1 cellular context compared by ENCODE assay signal in the genomic region with DNA sequence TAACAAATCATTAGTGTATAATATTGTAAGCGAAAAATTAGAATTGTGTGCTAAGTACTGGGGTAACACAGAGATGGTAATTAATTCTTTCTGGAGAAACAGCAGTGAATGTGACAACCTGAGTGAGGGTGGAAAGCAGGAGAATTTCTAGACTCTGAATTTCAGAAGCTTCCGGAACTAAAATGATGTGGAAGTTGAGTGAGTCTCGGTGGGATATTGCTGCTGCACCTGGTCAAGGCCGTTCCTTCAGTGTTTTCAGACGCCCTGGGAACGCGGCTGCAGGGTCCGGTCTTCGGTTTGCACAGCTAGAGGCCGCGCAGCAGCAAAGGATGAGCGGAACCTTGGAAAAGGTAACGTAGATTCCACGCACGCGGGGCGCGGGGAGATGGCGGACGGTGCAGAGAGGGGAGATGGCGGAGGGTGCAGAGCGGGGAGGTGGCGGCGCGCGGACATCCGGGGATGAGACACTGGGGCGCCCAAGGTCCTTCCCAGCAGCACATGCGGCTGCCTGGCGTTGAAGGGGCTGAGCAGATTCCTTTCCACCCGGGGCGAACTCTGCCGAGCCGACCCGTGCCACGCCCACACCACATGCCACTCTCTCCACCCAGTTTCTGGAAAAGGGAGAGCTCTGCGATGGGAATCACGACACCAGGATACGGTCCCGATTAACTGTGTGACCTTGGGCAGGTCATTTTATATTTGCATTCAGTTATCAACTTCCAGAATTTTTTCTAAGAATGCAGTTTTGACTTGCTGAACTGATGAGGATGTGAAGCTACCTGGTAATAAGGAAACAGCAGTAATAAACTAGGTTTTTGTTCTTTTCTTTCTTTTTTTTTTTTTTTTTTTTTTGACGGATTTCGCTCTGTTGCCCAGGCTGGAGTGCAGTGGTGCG.
TF ChIP-seq lines count a peak whose summit lies in the region.

A gene (plus strand): TSS at position 232 of the 895 bp plus-strand sequence. CDS start 98 bp downstream, at position 330.

TF ChIP-seq in SK-N-SH, 30 proteins besides CTCF, POLR2A, EP300 and RAD21 (continued from another document):
- TF ChIP-seq, protein P1, sequence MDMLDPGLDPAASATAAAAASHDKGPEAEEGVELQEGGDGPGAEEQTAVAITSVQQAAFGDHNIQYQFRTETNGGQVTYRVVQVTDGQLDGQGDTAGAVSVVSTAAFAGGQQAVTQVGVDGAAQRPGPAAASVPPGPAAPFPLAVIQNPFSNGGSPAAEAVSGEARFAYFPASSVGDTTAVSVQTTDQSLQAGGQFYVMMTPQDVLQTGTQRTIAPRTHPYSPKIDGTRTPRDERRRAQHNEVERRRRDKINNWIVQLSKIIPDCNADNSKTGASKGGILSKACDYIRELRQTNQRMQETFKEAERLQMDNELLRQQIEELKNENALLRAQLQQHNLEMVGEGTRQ (IDR thresholded peaks at IDR 0.05; ENCODE audit: borderline replicate concordance, low read depth, low read length), result no peak
- TF ChIP-seq CHD2 (IDR thresholded peaks at IDR 0.05; ENCODE audit: low read length, partially characterized antibody) (peak; percentile 63), GATA2 (CRISPR knock-in tag; IDR thresholded peaks at IDR 0.05) (no peak), YY1 (IDR thresholded peaks at IDR 0.05; ENCODE audit: low read depth) (peak; percentile 93), TEAD4 (IDR thresholded peaks at IDR 0.05; ENCODE audit: borderline replicate concordance, insufficient read depth) (no peak; the same call in none of the 2 replicates), FOXJ3 (CRISPR knock-in tag; IDR thresholded peaks at IDR 0.05) (no peak; the same call in 1 of the 2 replicates), RFX5 (IDR thresholded peaks at IDR 0.05; ENCODE audit: low read length) (no peak), MXI1 (IDR thresholded peaks at IDR 0.05; ENCODE audit: low read depth, low read length) (peak; percentile 96), TCF12 (IDR thresholded peaks at IDR 0.05) (peak; percentile 48), EZH2phosphoT487 (IDR thresholded peaks at IDR 0.05; ENCODE audit: borderline replicate concordance, low read depth) (no peak), FOSL2 (IDR thresholded peaks at IDR 0.05; ENCODE audit: borderline replicate concordance, low read depth) (peak; percentile 14; the same call in 1 of the 2 replicates), MEF2A (IDR thresholded peaks at IDR 0.05; ENCODE audit: borderline replicate concordance, low read depth) (no peak), POLR2AphosphoS5 (IDR thresholded peaks at IDR 0.05; ENCODE audit: low read depth, low read length) (peak; percentile 84), RXRA (IDR thresholded peaks at IDR 0.05; ENCODE audit: borderline replicate concordance, low read depth) (no peak), TAF1 (IDR thresholded peaks at IDR 0.05; ENCODE audit: borderline replicate concordance, low read depth, low read length) (peak; percentile 98), FOXM1 (IDR thresholded peaks at IDR 0.05; ENCODE audit: low read depth) (no peak), NFIC (IDR thresholded peaks at IDR 0.05; ENCODE audit: borderline replicate concordance) (no peak), SIN3A (IDR thresholded peaks at IDR 0.05; ENCODE audit: borderline replicate concordance, low read depth, low read length) (peak; percentile 66; the same call in 1 of the 2 replicates), RCOR1 (IDR thresholded peaks at IDR 0.05; ENCODE audit: low read length) (peak; percentile 26; the same call in 1 of the 2 replicates), SMC3 (IDR thresholded peaks at IDR 0.05; ENCODE audit: low read depth, low read length) (0 out of 2 replicates have a peak, but pooled peaks have one; percentile 4), ELF1 (IDR thresholded peaks at IDR 0.05) (peak; percentile 76)
- TF ChIP-seq, protein P2, sequence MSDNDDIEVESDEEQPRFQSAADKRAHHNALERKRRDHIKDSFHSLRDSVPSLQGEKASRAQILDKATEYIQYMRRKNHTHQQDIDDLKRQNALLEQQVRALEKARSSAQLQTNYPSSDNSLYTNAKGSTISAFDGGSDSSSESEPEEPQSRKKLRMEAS (IDR thresholded peaks at IDR 0.05; ENCODE audit: low read depth), result peak; percentile 96
- TF ChIP-seq, protein P3, sequence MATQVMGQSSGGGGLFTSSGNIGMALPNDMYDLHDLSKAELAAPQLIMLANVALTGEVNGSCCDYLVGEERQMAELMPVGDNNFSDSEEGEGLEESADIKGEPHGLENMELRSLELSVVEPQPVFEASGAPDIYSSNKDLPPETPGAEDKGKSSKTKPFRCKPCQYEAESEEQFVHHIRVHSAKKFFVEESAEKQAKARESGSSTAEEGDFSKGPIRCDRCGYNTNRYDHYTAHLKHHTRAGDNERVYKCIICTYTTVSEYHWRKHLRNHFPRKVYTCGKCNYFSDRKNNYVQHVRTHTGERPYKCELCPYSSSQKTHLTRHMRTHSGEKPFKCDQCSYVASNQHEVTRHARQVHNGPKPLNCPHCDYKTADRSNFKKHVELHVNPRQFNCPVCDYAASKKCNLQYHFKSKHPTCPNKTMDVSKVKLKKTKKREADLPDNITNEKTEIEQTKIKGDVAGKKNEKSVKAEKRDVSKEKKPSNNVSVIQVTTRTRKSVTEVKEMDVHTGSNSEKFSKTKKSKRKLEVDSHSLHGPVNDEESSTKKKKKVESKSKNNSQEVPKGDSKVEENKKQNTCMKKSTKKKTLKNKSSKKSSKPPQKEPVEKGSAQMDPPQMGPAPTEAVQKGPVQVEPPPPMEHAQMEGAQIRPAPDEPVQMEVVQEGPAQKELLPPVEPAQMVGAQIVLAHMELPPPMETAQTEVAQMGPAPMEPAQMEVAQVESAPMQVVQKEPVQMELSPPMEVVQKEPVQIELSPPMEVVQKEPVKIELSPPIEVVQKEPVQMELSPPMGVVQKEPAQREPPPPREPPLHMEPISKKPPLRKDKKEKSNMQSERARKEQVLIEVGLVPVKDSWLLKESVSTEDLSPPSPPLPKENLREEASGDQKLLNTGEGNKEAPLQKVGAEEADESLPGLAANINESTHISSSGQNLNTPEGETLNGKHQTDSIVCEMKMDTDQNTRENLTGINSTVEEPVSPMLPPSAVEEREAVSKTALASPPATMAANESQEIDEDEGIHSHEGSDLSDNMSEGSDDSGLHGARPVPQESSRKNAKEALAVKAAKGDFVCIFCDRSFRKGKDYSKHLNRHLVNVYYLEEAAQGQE (IDR thresholded peaks at IDR 0.05; ENCODE audit: low read depth, low read length), result peak; percentile 58; the same call in 1 of the 2 replicates
- TF ChIP-seq, protein P4, sequence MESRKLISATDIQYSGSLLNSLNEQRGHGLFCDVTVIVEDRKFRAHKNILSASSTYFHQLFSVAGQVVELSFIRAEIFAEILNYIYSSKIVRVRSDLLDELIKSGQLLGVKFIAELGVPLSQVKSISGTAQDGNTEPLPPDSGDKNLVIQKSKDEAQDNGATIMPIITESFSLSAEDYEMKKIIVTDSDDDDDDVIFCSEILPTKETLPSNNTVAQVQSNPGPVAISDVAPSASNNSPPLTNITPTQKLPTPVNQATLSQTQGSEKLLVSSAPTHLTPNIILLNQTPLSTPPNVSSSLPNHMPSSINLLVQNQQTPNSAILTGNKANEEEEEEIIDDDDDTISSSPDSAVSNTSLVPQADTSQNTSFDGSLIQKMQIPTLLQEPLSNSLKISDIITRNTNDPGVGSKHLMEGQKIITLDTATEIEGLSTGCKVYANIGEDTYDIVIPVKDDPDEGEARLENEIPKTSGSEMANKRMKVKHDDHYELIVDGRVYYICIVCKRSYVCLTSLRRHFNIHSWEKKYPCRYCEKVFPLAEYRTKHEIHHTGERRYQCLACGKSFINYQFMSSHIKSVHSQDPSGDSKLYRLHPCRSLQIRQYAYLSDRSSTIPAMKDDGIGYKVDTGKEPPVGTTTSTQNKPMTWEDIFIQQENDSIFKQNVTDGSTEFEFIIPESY (IDR thresholded peaks at IDR 0.05; ENCODE audit: borderline replicate concordance, low read depth), result no peak; the same call in 1 of the 2 replicates
- TF ChIP-seq, protein P5, sequence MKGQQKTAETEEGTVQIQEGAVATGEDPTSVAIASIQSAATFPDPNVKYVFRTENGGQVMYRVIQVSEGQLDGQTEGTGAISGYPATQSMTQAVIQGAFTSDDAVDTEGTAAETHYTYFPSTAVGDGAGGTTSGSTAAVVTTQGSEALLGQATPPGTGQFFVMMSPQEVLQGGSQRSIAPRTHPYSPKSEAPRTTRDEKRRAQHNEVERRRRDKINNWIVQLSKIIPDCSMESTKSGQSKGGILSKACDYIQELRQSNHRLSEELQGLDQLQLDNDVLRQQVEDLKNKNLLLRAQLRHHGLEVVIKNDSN (IDR thresholded peaks at IDR 0.05; ENCODE audit: borderline replicate concordance, low read depth), result peak; percentile 55
- TF ChIP-seq, protein P6, sequence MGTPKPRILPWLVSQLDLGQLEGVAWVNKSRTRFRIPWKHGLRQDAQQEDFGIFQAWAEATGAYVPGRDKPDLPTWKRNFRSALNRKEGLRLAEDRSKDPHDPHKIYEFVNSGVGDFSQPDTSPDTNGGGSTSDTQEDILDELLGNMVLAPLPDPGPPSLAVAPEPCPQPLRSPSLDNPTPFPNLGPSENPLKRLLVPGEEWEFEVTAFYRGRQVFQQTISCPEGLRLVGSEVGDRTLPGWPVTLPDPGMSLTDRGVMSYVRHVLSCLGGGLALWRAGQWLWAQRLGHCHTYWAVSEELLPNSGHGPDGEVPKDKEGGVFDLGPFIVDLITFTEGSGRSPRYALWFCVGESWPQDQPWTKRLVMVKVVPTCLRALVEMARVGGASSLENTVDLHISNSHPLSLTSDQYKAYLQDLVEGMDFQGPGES (IDR thresholded peaks at IDR 0.05; ENCODE audit: low read depth, low read length), result peak; percentile 23; the same call in 1 of the 2 replicates
